ENCODE assay signal across 36 cellular contexts in the genomic region with DNA sequence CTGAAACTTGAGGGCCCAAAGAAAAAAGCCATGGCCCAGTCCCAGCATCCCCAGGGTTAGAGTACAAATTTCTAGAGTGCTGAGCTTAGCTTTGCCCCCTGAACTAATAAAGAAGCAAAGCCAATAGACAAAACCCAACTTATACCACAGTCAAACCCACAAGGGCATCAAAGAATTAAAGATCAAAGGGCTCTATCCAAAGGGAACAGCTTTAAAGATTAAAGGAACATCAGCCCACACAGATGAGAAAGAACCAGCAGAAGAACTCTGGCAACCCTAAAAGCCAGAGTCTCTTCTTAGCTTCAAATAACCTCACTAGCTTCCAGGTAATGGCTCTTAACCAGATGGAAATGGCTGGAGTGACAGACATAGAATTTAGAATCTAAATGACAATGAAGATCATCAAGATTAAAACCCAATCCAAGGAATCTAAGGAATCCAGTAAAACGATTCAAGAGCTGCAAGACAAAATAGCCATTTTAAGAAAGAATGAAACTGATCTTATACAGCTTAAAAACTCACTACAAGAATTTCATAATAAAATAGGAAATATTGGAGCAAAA.
"Had no signal": no experiment of that assay in that cellular context is flagged by ENCODE, and none has a peak within 500 bp of the region (broad histone marks: within the 10 kb centered on the region; RNA-seq: fewer than 3 reads in every experiment).

No MANE protein-coding gene starts in this region.

- H3K4me1 Mint-ChIP-seq: activated naive CD4-positive, alpha-beta T cell treated with anti-CD3 and anti-CD28 coated beads, Interleukin-2, amount 50 U/mL, for 24 hours; activated naive CD8-positive, alpha-beta T cell treated with anti-CD3 and anti-CD28 coated beads, Interleukin-2, amount 10 ng/mL, durations not matched to agents 7 days and 5 days; central memory CD8-positive, alpha-beta T cell had no signal

- H3K27me3 ChIP-seq: ascending aorta, cardiac muscle cell, SJSA1 had no signal

- H3K4me2 ChIP-seq: KMS-11, SK-N-SH had no signal

- H3K36me3 ChIP-seq: ascending aorta, cardiac muscle cell, Peyer's patch, SJSA1 had no signal

- H3K9ac ChIP-seq: KMS-11, SK-N-SH had no signal

- H3K27ac ChIP-seq: ascending aorta, cardiac muscle cell, KMS-11, Peyer's patch, SJSA1, VCaP had no signal

- H3K9me2 ChIP-seq: SK-N-SH had no signal

- H3K4me3 Mint-ChIP-seq: activated CD8-positive, alpha-beta T cell treated with anti-CD3 and anti-CD28 coated beads for 36 hours; activated naive CD4-positive, alpha-beta T cell treated with anti-CD3 and anti-CD28 coated beads, Interleukin-2, amount 50 U/mL, for 24 hours; activated naive CD8-positive, alpha-beta T cell treated with anti-CD3 and anti-CD28 coated beads, Interleukin-2, amount 10 ng/mL, durations not matched to agents 7 days and 5 days; activated T-cell treated with anti-CD3 and anti-CD28 coated beads, Interleukin-2, amount 50 U/mL, for 24 hours; central memory CD8-positive, alpha-beta T cell had no signal

- H3K36me3 Mint-ChIP-seq: activated naive CD4-positive, alpha-beta T cell treated with anti-CD3 and anti-CD28 coated beads, Interleukin-2, amount 50 U/mL, for 24 hours; activated naive CD8-positive, alpha-beta T cell treated with anti-CD3 and anti-CD28 coated beads, Interleukin-2, amount 10 ng/mL, durations not matched to agents 7 days and 5 days had no signal

- DNase-seq: activated CD4-positive, alpha-beta T cell treated with anti-CD3 and anti-CD28 coated beads for 1 hour; activated CD4-positive, alpha-beta T cell treated with anti-CD3 and anti-CD28 coated beads for 48 hours; activated CD4-positive, CD25-positive, alpha-beta regulatory T cell; activated CD8-positive, alpha-beta T cell treated with anti-CD3 and anti-CD28 coated beads for 36 hours; activated gamma-delta T cell; activated naive CD4-positive, alpha-beta T cell treated with Interleukin-2 at 50 U/mL for 16 hours; activated naive CD8-positive, alpha-beta T cell treated with anti-CD3 and anti-CD28 coated beads, Interleukin-2, amount 10 ng/mL, durations not matched to agents 7 days and 5 days; activated T-cell treated with anti-CD3 and anti-CD28 coated beads, Interleukin-2, amount 50 U/mL, for 24 hours; amygdala; MM.1S; MV-4-11; NCI-H1092; NCI-H146; NCI-H187; NCI-H2029 treated with DMSO at 0.1 percent for 48 hours; NCI-H2171 treated with DMSO at 0.1 percent for 48 hours; NCI-H2227 treated with DMSO at 0.1 percent for 48 hours; NCI-H446; NCI-H524; NCI-H69; PC-3; Peyer's patch; RPMI8226; SHP77 treated with DMSO at 0.1 percent for 48 hours; SK-N-SH; T-helper 1 cell; T-helper 2 cell; T-helper 9 cell had no signal

- H3K27ac Mint-ChIP-seq: activated CD8-positive, alpha-beta T cell treated with anti-CD3 and anti-CD28 coated beads for 36 hours; activated naive CD4-positive, alpha-beta T cell treated with anti-CD3 and anti-CD28 coated beads, Interleukin-2, amount 50 U/mL, for 24 hours; activated naive CD8-positive, alpha-beta T cell treated with anti-CD3 and anti-CD28 coated beads, Interleukin-2, amount 10 ng/mL, durations not matched to agents 7 days and 5 days; activated T-cell treated with anti-CD3 and anti-CD28 coated beads, Interleukin-2, amount 50 U/mL, for 24 hours; activated T-helper 2 cell treated with anti-CD3 and anti-CD28 coated beads, Interferon-gamma antibody, Interleukin-2, Interleukin-4, amounts not matched to agents 10 μg/mL and 5 μg/mL and 100 μg/mL, durations not matched to agents 14 hours and 24 hours and 36 hours had no signal

- ATAC-seq: activated CD8-positive, alpha-beta T cell treated with anti-CD3 and anti-CD28 coated beads for 36 hours; PC-3 had no signal

- H3K9me3 ChIP-seq: SJSA1 had no signal

- H3K4me1 ChIP-seq: ascending aorta, Peyer's patch had no signal

- H3K4me3 ChIP-seq: ascending aorta, cardiac muscle cell, Peyer's patch, SJSA1 had no signal
